Comparison of ENCODE assay signal across 29 cellular contexts in genomic region chr12:96711364-96711763, GRCh38.
DNase-seq lines count a peak whose midpoint lies in the region; ATAC-seq, FAIRE-seq and TF ChIP-seq lines count a peak whose summit lies in the region.
"Had no signal": no experiment of that assay in that cellular context is flagged by ENCODE, and none has a peak within 500 bp of the region (broad histone marks: within the 10 kb centered on the region; RNA-seq: fewer than 3 reads in every experiment).

No MANE protein-coding gene starts in this region.

- no peaks in the 10 kb centered on the region for H3K9me2 ChIP-seq in PC-3 (replicated peaks; ENCODE audit: low read length)
- H3K9me2 ChIP-seq: SK-N-SH had no signal

- peaks cover 4% of the 10 kb centered on the region for H3K27me3 Mint-ChIP-seq in activated naive CD8-positive, alpha-beta T cell treated with anti-CD3 and anti-CD28 coated beads, Interleukin-2, amount 50 U/mL, for 24 hours
- H3K27me3 Mint-ChIP-seq in activated naive CD8-positive, alpha-beta T cell treated with anti-CD3 and anti-CD28 coated beads for 36 hours = peaks cover 4% of the 10 kb centered on the region

- CTCF ChIA-PET in GM12878 (lab: Yijun Ruan, JAX) (interaction anchor here (0.6 to 0.9 kb wide), 2 partner anchors 9 to 1698 kb away, joined by 3 to 5 read pairs; no protein-coding TSS in a partner anchor), PC-3 (lab: Charles Lee) (no interaction called here)

- BruUV-seq in GM12878 (replicated peaks; lab: Mats Ljungman, UMichigan) = no TSS peak
- BruUV-seq in PC-3 (replicated peaks; lab: Mats Ljungman, UMichigan) = no TSS peak

- TF ChIP-seq POLR2A in GM12878 (IDR thresholded peaks at IDR 0.05; ENCODE audit: low read depth, low read length) = no peak

- H3K4me3 ChIP-seq in GM12878 (no peak overlapping the region), PC-3 (ENCODE audit: low read length) (no peak overlapping the region)
- H3K4me3 ChIP-seq in effector memory CD4-positive, alpha-beta T cell (ENCODE audit: insufficient read depth, low read depth, low read length, poor library complexity, severe bottlenecking) = no peak overlapping the region

- POLR2A ChIA-PET in GM12878 (lab: Charles Lee) = no interaction called here
- POLR2A ChIA-PET in PC-3 (lab: Charles Lee; ENCODE audit: unreplicated experiment) = no interaction called here

- no peak for TF ChIP-seq RAD21 in GM12878 (IDR thresholded peaks at IDR 0.05; ENCODE audit: insufficient read depth, low read depth, low read length)

- H3K4me3 Mint-ChIP-seq in activated naive CD8-positive, alpha-beta T cell treated with anti-CD3 and anti-CD28 coated beads, Interleukin-2, amount 50 U/mL, for 24 hours = no peak overlapping the region
- H3K4me3 Mint-ChIP-seq in activated naive CD8-positive, alpha-beta T cell treated with anti-CD3 and anti-CD28 coated beads for 36 hours = no peak overlapping the region
- H3K4me3 Mint-ChIP-seq: CD8-positive, alpha-beta memory T cell had no signal

- H3K9ac ChIP-seq in GM12878 (ENCODE audit: control insufficient read depth, insufficient read depth, low read length) (no peak overlapping the region), PC-3 (ENCODE audit: low read length) (no peak overlapping the region)
- H3K9ac ChIP-seq: KMS-11, SK-N-SH had no signal

- H3K36me3 Mint-ChIP-seq in activated naive CD8-positive, alpha-beta T cell treated with anti-CD3 and anti-CD28 coated beads, Interleukin-2, amount 50 U/mL, for 24 hours (ENCODE audit: low read depth) = no peaks in the 10 kb centered on the region
- H3K36me3 Mint-ChIP-seq in activated naive CD8-positive, alpha-beta T cell treated with anti-CD3 and anti-CD28 coated beads for 36 hours = no peaks in the 10 kb centered on the region

- TF ChIP-seq CTCF in GM12878 (IDR thresholded peaks at IDR 0.05 in 2 of 3, conservative IDR thresholded peaks at IDR 0.05 in 1 of 3; ENCODE audit: control insufficient read depth in 2 of 3, extremely low read depth in 1 of 3, insufficient read depth in 1 of 3, low read depth in 3 of 3, low read length in 3 of 3) = no peak
- TF ChIP-seq CTCF in PC-3 (conservative IDR thresholded peaks at IDR 0.05; ENCODE audit: low read depth, low read length) = no peak

- DNase-seq in activated naive CD8-positive, alpha-beta T cell treated with anti-CD3 and anti-CD28 coated beads, Interleukin-2, amount 50 U/mL, for 24 hours = no peak
- no peak for DNase-seq in activated naive CD8-positive, alpha-beta T cell treated with anti-CD3 and anti-CD28 coated beads for 36 hours
- DNase-seq in GM12878 (ENCODE audit: low read depth, low spot score) (no peak), GM19238 (ENCODE audit: insufficient read length, low spot score) (no peak), PC-3 (no peak)
- DNase-seq in effector memory CD4-positive, alpha-beta T cell = no peak
- DNase-seq: 8988T; AML-193; C1 segment of cervical spinal cord; Calu3; CD8-positive, alpha-beta memory T cell; DMS153; IMR-90; NCI-H1092 treated with DMSO at 0.1 percent for 48 hours; NCI-H1436 treated with DMSO at 0.1 percent for 48 hours; NCI-H2029; NCI-H226; NCI-H510A treated with DMSO at 0.1 percent for 48 hours; NCI-H774; NK-92 treated with Interleukin-12 subunit alpha and Interleukin-12 subunit beta, amount 100 ng/mL, for 24 hours; SIG-M5; SK-N-SH had no signal

- H3K4me2 ChIP-seq in GM12878 (ENCODE audit: control insufficient read depth, insufficient read depth) = no peak overlapping the region
- H3K4me2 ChIP-seq in PC-3 (ENCODE audit: low read length) = no peak overlapping the region
- H3K4me2 ChIP-seq: KMS-11, SK-N-SH had no signal

- H2AFZ ChIP-seq in GM12878 (ENCODE audit: control insufficient read depth, low read depth, low read length) (no peak overlapping the region), PC-3 (ENCODE audit: low read length) (no peak overlapping the region)

- no peak for FAIRE-seq in GM12878 (lab: Jason Lieb, UNC)
- FAIRE-seq: GM12892, GM18507, H54 had no signal

- SMC1A ChIA-PET in GM12878 (lab: Charles Lee; ENCODE audit: uncharacterized antibody, unreplicated experiment) = interaction anchor here (1.0 to 1.3 kb wide), 3 partner anchors 9 to 20 kb away, joined by 3 to 4 read pairs (median 3); no protein-coding TSS in a partner anchor

- intact Hi-C loops in GM12878 (cut with micrococcal nuclease; ENCODE audit: unreplicated experiment) = no loop called here
- intact Hi-C loops in PC-3 (cut with micrococcal nuclease) = loop anchor here (2.0 kb wide), 1 partner anchor 275 kb away; no protein-coding TSS in a partner anchor

- H3K4me1 Mint-ChIP-seq in activated naive CD8-positive, alpha-beta T cell treated with anti-CD3 and anti-CD28 coated beads, Interleukin-2, amount 50 U/mL, for 24 hours = no peaks in the 10 kb centered on the region
- peaks cover 1% of the 10 kb centered on the region for H3K4me1 Mint-ChIP-seq in activated naive CD8-positive, alpha-beta T cell treated with anti-CD3 and anti-CD28 coated beads for 36 hours

- H3K79me2 ChIP-seq in GM12878 (ENCODE audit: control insufficient read depth, insufficient read depth, low read length) (no peaks in the 10 kb centered on the region), PC-3 (ENCODE audit: low read length) (no peaks in the 10 kb centered on the region)

- no peaks in the 10 kb centered on the region for H3K36me3 ChIP-seq in GM12878 (ENCODE audit: control insufficient read depth in 2 of 2, insufficient read depth in 2 of 2, low read length in 1 of 2)
- no peaks in the 10 kb centered on the region for H3K36me3 ChIP-seq in effector memory CD4-positive, alpha-beta T cell (ENCODE audit: control insufficient read depth, insufficient read depth, low read length)
- no peaks in the 10 kb centered on the region for H3K36me3 ChIP-seq in PC-3 (ENCODE audit: low read depth, low read length)

- no peak overlapping the region for H3K27ac Mint-ChIP-seq in activated naive CD8-positive, alpha-beta T cell treated with anti-CD3 and anti-CD28 coated beads, Interleukin-2, amount 50 U/mL, for 24 hours
- H3K27ac Mint-ChIP-seq in activated naive CD8-positive, alpha-beta T cell treated with anti-CD3 and anti-CD28 coated beads for 36 hours = no peak overlapping the region

- H3F3A ChIP-seq in PC-3 (ENCODE audit: low read length, unreplicated experiment) = no peaks in the 10 kb centered on the region

- H4K20me1 ChIP-seq in GM12878 (ENCODE audit: control insufficient read depth, insufficient read depth) (no peaks in the 10 kb centered on the region), PC-3 (ENCODE audit: low read length) (no peaks in the 10 kb centered on the region)

- TF ChIP-seq EP300 in GM12878 (IDR thresholded peaks at IDR 0.05; ENCODE audit: borderline replicate concordance in 1 of 2, control insufficient read depth in 1 of 2, low read depth in 2 of 2, low read length in 2 of 2) = no peak

- H3K27me3 ChIP-seq in GM12878 (replicated peaks in 1 of 2; ENCODE audit: control insufficient read depth in 2 of 2, insufficient read depth in 2 of 2, low read length in 1 of 2) (no peaks in the 10 kb centered on the region), PC-3 (ENCODE audit: low read length) (no peaks in the 10 kb centered on the region)
- H3K27me3 ChIP-seq in effector memory CD4-positive, alpha-beta T cell (replicated peaks; ENCODE audit: control insufficient read depth, insufficient read depth, low read length, poor library complexity, severe bottlenecking) = no peaks in the 10 kb centered on the region

- H3K9me3 Mint-ChIP-seq in activated naive CD8-positive, alpha-beta T cell treated with anti-CD3 and anti-CD28 coated beads, Interleukin-2, amount 50 U/mL, for 24 hours = no peaks in the 10 kb centered on the region
- H3K9me3 Mint-ChIP-seq in activated naive CD8-positive, alpha-beta T cell treated with anti-CD3 and anti-CD28 coated beads for 36 hours = no peaks in the 10 kb centered on the region

- in situ Hi-C loops in GM12878 (cut with MboI) = no loop called here

- H3K4me1 ChIP-seq in GM12878 (ENCODE audit: control insufficient read depth, insufficient read depth, low read length) (no peaks in the 10 kb centered on the region), PC-3 (ENCODE audit: insufficient read depth, low read length) (no peaks in the 10 kb centered on the region)
- H3K4me1 ChIP-seq in effector memory CD4-positive, alpha-beta T cell (ENCODE audit: control insufficient read depth, insufficient read depth, low read length, poor library complexity, severe bottlenecking) = no peaks in the 10 kb centered on the region

- RAD21 ChIA-PET in GM12878 (lab: Charles Lee; ENCODE audit: unreplicated experiment) = interaction anchor here (1.1 kb wide), 1 partner anchor 190 kb away, joined by 3 read pairs; no protein-coding TSS in a partner anchor

- ATAC-seq in activated naive CD8-positive, alpha-beta T cell treated with anti-CD3 and anti-CD28 coated beads, Interleukin-2, amount 50 U/mL, for 24 hours = peak; percentile 46
- peak; percentile 51 for ATAC-seq in HG03175 (IDR thresholded peaks at IDR 0.05; ENCODE audit: unreplicated experiment)
- ATAC-seq in GM12878 = 0 out of 3 replicates have a peak, but pooled peaks have one; percentile 37
- no peak for ATAC-seq in GM21717 (IDR thresholded peaks at IDR 0.05; ENCODE audit: unreplicated experiment)
- no peak for ATAC-seq in PC-3
- ATAC-seq: Panc1 had no signal

- H3K27ac ChIP-seq in GM12878 (ENCODE audit: control insufficient read depth, insufficient read depth) = no peak overlapping the region
- H3K27ac ChIP-seq in effector memory CD4-positive, alpha-beta T cell (ENCODE audit: insufficient read depth, low read length, poor library complexity, severe bottlenecking) = no peak overlapping the region
- H3K27ac ChIP-seq in PC-3 (ENCODE audit: low read length) = no peak overlapping the region
- H3K27ac ChIP-seq: KMS-11 had no signal

- H3K9me3 ChIP-seq in GM12878 (replicated peaks; ENCODE audit: control insufficient read depth, insufficient read depth, low read length) = no peaks in the 10 kb centered on the region
- H3K9me3 ChIP-seq in effector memory CD4-positive, alpha-beta T cell (ENCODE audit: control insufficient read depth, low read length) = no peaks in the 10 kb centered on the region
- no peaks in the 10 kb centered on the region for H3K9me3 ChIP-seq in PC-3 (ENCODE audit: low read length)
- H3K9me3 ChIP-seq: SK-N-SH had no signal

TF ChIP-seq in GM12878, 131 proteins besides CTCF, POLR2A, EP300 and RAD21 (continues in another document):
- TF ChIP-seq CHD4 (IDR thresholded peaks at IDR 0.05) = no peak
- TF ChIP-seq STAT1 (conservative IDR thresholded peaks at IDR 0.05) = no peak

Comparison
In these comparisons a context has a peak if more than half of its experiments do, and no peak if none do; other contexts are left out.
1. ATAC-seq: peak in activated naive CD8-positive, alpha-beta T cell treated with anti-CD3 and anti-CD28 coated beads, Interleukin-2, amount 50 U/mL, for 24 hours (single experiment), HG03175 (single experiment) and GM12878 (single experiment); none in GM21717 (single experiment) and PC-3 (single experiment).